In genomic region chr16:88437367-88437964, GRCh38 we compare ENCODE assay signal across 9 cellular contexts. TPM values are rescaled to one million over a fixed set of nuclear protein-coding genes. Genes with fewer than 3 reads are reported as not detected.
DNase-seq lines count a peak whose midpoint lies in the region; ATAC-seq and TF ChIP-seq lines count a peak whose summit lies in the region.
"Had no signal": no experiment of that assay in that cellular context is flagged by ENCODE, and none has a peak within 500 bp of the region (broad histone marks: within the 10 kb centered on the region; RNA-seq: fewer than 3 reads in every experiment).

No MANE protein-coding gene starts in this region.

- no peak overlapping the region for H3K56ac ChIP-seq in IMR-90 (ENCODE audit: extremely low read depth, insufficient read depth, low read length)

- no peak overlapping the region for H3K18ac ChIP-seq in IMR-90 (ENCODE audit: low read depth, low read length)

- no peak overlapping the region for H2AFZ ChIP-seq in IMR-90 (replicated peaks; ENCODE audit: low read length, poor library complexity)

- no peak overlapping the region for H2BK20ac ChIP-seq in IMR-90 (ENCODE audit: low read depth, low read length)

- dilution Hi-C loops in IMR-90 (cut with HindIII; ENCODE audit: low sequenced_read_pairs, unreplicated experiment): no loop called here

- H3K27me3 Mint-ChIP-seq in CD4-positive, alpha-beta T cell: no peaks in the 10 kb centered on the region

- H3K4me3 ChIP-seq in IMR-90 (ENCODE audit: insufficient read depth, low read depth, low read length) (no peak overlapping the region), brain microvascular endothelial cell (ENCODE audit: low read depth, low read length) (no peak overlapping the region)

- H3K4me3 Mint-ChIP-seq in CD4-positive, alpha-beta T cell: no peak overlapping the region

- ATAC-seq in CD4-positive, alpha-beta T cell (ENCODE audit: poor library complexity): peak; percentile 76
- no peak for ATAC-seq in IMR-90 (ENCODE audit: low read depth)
- peak; percentile 60 for ATAC-seq in left lobe of liver
- ATAC-seq in GM18868 (IDR thresholded peaks at IDR 0.05; ENCODE audit: unreplicated experiment): no peak

- H3K23ac ChIP-seq in IMR-90 (ENCODE audit: low read depth, low read length): no peak overlapping the region

- in situ Hi-C loops in IMR-90 (cut with MboI; ENCODE audit: low sequenced_read_pairs) (no loop called here), brain microvascular endothelial cell (cut with HindIII; ENCODE audit: low pct_ligation_motif_present, low sequenced_read_pairs) (loop anchor here (25.0 kb wide), 1 partner anchor 100 kb away; no protein-coding TSS in a partner anchor)

- no peak overlapping the region for H3K27ac Mint-ChIP-seq in CD4-positive, alpha-beta T cell

- no peaks in the 10 kb centered on the region for H3K9me3 ChIP-seq in CD4-positive, alpha-beta T cell (ENCODE audit: control insufficient read depth, low read length)
- no peaks in the 10 kb centered on the region for H3K9me3 ChIP-seq in IMR-90 (ENCODE audit: control insufficient read depth, insufficient read depth, low read length)

- H3K36me3 Mint-ChIP-seq in CD4-positive, alpha-beta T cell (ENCODE audit: low read depth): no peaks in the 10 kb centered on the region

- no peak overlapping the region for H3K4ac ChIP-seq in IMR-90 (ENCODE audit: low read depth, low read length)

- peak; percentile 64 for TF ChIP-seq RAD21 in IMR-90 (IDR thresholded peaks at IDR 0.05; ENCODE audit: low read length)

- TF ChIP-seq POLR2A in IMR-90 (IDR thresholded peaks at IDR 0.05; ENCODE audit: low read depth, low read length): no peak

- H2BK120ac ChIP-seq in IMR-90 (ENCODE audit: low read depth, low read length): no peak overlapping the region

- peaks cover 4% of the 10 kb centered on the region for H3K4me1 ChIP-seq in IMR-90 (ENCODE audit: control insufficient read depth, insufficient read depth, low read length)

- H3K14ac ChIP-seq in IMR-90 (replicated peaks; ENCODE audit: low read depth, low read length): no peak overlapping the region

- CTCF ChIA-PET in CD4-positive, alpha-beta T cell (lab: Charles Lee): interaction anchor here (1.0 to 1.2 kb wide), 2 partner anchors 38 to 659 kb away, joined by 3 read pairs; no protein-coding TSS in a partner anchor
- CTCF ChIA-PET in IMR-90 (lab: Yijun Ruan, JAX): no interaction called here

- H4K20me1 ChIP-seq in IMR-90 (ENCODE audit: insufficient read depth, low read length): peaks cover 40% of the 10 kb centered on the region

- H2AK5ac ChIP-seq in IMR-90 (ENCODE audit: low read depth, low read length): no peak overlapping the region

- H3K36me3 ChIP-seq in IMR-90 (ENCODE audit: control insufficient read depth, insufficient read depth, low read length) (peaks cover 57% of the 10 kb centered on the region; the same call in 1 of the 2 replicates), brain microvascular endothelial cell (replicated peaks) (peaks cover 4% of the 10 kb centered on the region)

- POLR2A ChIA-PET in CD4-positive, alpha-beta T cell (lab: Charles Lee): no interaction called here
- POLR2A ChIA-PET in IMR-90 (lab: Charles Lee; ENCODE audit: unreplicated experiment): no interaction called here

- no peak overlapping the region for H3K9ac ChIP-seq in IMR-90 (ENCODE audit: low read depth, low read length)

- no peak overlapping the region for H3K27ac ChIP-seq in CD4-positive, alpha-beta T cell (ENCODE audit: low read depth, low read length)
- H3K27ac ChIP-seq in IMR-90 (ENCODE audit: insufficient read depth, low read length): no peak overlapping the region
- no peak overlapping the region for H3K27ac ChIP-seq in VCaP
- H3K27ac ChIP-seq in brain microvascular endothelial cell: no peak overlapping the region
- H3K27ac ChIP-seq: HL-60 had no signal

- no peaks in the 10 kb centered on the region for H3K4me1 Mint-ChIP-seq in CD4-positive, alpha-beta T cell (ENCODE audit: low read depth)

- H2BK15ac ChIP-seq in IMR-90 (ENCODE audit: low read depth, low read length): no peak overlapping the region

- H4K8ac ChIP-seq in IMR-90 (ENCODE audit: low read depth in 2 of 2, low read length in 2 of 2): no peak overlapping the region

- H2AK9ac ChIP-seq in IMR-90 (replicated peaks; ENCODE audit: low read depth, low read length, poor library complexity): peak overlapping the region; percentile 63

- H4K91ac ChIP-seq in IMR-90 (ENCODE audit: insufficient read depth, low read depth, low read length): no peak overlapping the region

- H3K79me1 ChIP-seq in IMR-90 (ENCODE audit: low read depth in 1 of 2, low read length in 2 of 2): peaks cover 4 to 33% of the 10 kb centered on the region in 2 experiments; a peak in 3 of 4 replicates

- no peak overlapping the region for H2BK5ac ChIP-seq in IMR-90 (ENCODE audit: low read depth, low read length, poor library complexity, severe bottlenecking)

- no peaks in the 10 kb centered on the region for H3K9me3 Mint-ChIP-seq in CD4-positive, alpha-beta T cell

- H3K4me2 ChIP-seq in IMR-90 (ENCODE audit: low read depth, low read length): no peak overlapping the region

- peak; percentile 71 for TF ChIP-seq CTCF in CD4-positive, alpha-beta T cell (IDR thresholded peaks at IDR 0.05)
- peak; percentile 54 for TF ChIP-seq CTCF in IMR-90 (conservative IDR thresholded peaks at IDR 0.05; ENCODE audit: low read depth, low read length)
- TF ChIP-seq CTCF in VCaP (conservative IDR thresholded peaks at IDR 0.05): peak; percentile 72
- TF ChIP-seq CTCF in brain microvascular endothelial cell (IDR thresholded peaks at IDR 0.05; ENCODE audit: low read depth, low read length, missing control alignments): peak; percentile 74

- WGBS in IMR-90 (ENCODE audit: extremely low coverage in 2 of 2, insufficient read length in 1 of 2), 2 experiments: 77% methylated on average over 34 of the region's 55 CpGs; no CpG with 5 or more reads in 1 of the 2 experiments

- no peaks in the 10 kb centered on the region for H3K27me3 ChIP-seq in CD4-positive, alpha-beta T cell (ENCODE audit: control insufficient read depth, insufficient read depth, low read length)
- H3K27me3 ChIP-seq in IMR-90 (ENCODE audit: control insufficient read depth, insufficient read depth, low read length) (no peaks in the 10 kb centered on the region), brain microvascular endothelial cell (replicated peaks) (no peaks in the 10 kb centered on the region)

- peak; percentile 49 to 72 (median 56) for DNase-seq in CD4-positive, alpha-beta T cell
- peak; percentile 27 for DNase-seq in IMR-90
- DNase-seq in brain microvascular endothelial cell: no peak
- DNase-seq in left lobe of liver (ENCODE audit: low spot score): no peak
- DNase-seq in stimulated activated CD8-positive, alpha-beta memory T cell treated with anti-CD3 and anti-CD28 coated beads, Interleukin-7, amount 100 ng/mL, for 4 hours (ENCODE audit: low read depth in 2 of 2): peak; percentile 33 to 50
- DNase-seq in NCI-H187 treated with DMSO at 0.1 percent for 48 hours (lab: John Stamatoyannopoulos, UW): no peak

- H3K9me1 ChIP-seq in IMR-90 (ENCODE audit: insufficient read depth, low read length): peaks cover 2% of the 10 kb centered on the region; the same call in 1 of the 2 replicates

- intact Hi-C loops in CD4-positive, alpha-beta T cell (cut with DNase I, micrococcal nuclease): loop anchor here (5.0 kb wide), 1 partner anchor 660 kb away; no protein-coding TSS in a partner anchor
- intact Hi-C loops in IMR-90 (cut with micrococcal nuclease): no loop called here

- H4K5ac ChIP-seq in IMR-90 (ENCODE audit: low read depth, low read length): 0 out of 2 replicates have a peak overlapping the region, but pooled peaks have one; percentile 12

- no TSS peak for BruUV-seq in IMR-90 (replicated peaks; lab: Mats Ljungman, UMichigan)

TF ChIP-seq in IMR-90, 13 proteins besides CTCF, POLR2A, EP300 and RAD21:
- TF ChIP-seq SMC3 (IDR thresholded peaks at IDR 0.05; ENCODE audit: low read depth, low read length): peak; percentile 44
- TF ChIP-seq MXI1 (IDR thresholded peaks at IDR 0.05; ENCODE audit: borderline replicate concordance, low read depth, low read length): no peak
- TF ChIP-seq NFE2L2 (IDR thresholded peaks at IDR 0.05; ENCODE audit: low read depth, low read length): no peak
- no peak for TF ChIP-seq RFX5 (IDR thresholded peaks at IDR 0.05; ENCODE audit: low read depth, low read length)
- TF ChIP-seq CHD1 (IDR thresholded peaks at IDR 0.05; ENCODE audit: low read depth, low read length): no peak

RNA-seq across cellular contexts. Expression of gene ZFPM1, which starts 15.6 kb away (rescaled TPM):
- 10 to 100 TPM; 22.8 to 24.2 TPM for total RNA-seq in CD4-positive, alpha-beta T cell
- 0.28 and 0.36 TPM in 2 replicates for total RNA-seq in IMR-90 (2012; rRNA removed)
- 1.1 and 1.8 TPM in 2 replicates for polyA plus RNA-seq in IMR-90 (2012; rRNA removed)
- 1.2 and 2.4 TPM in 2 replicates for polyA plus RNA-seq in IMR-90 (2012; cell fraction: cytosol; rRNA removed)
- polyA plus RNA-seq in IMR-90 (2012; cell fraction: nucleus; rRNA removed; ENCODE audit: low replicate concordance): 4.0 and 9.2 TPM in 2 replicates
- total RNA-seq in left lobe of liver: 14.6 TPM

RNA-seq across cellular contexts. Expression of gene ZNF469, which starts 54.7 kb away (rescaled TPM):
- total RNA-seq in CD4-positive, alpha-beta T cell: under 1 TPM; 0.74 to 0.75 TPM
- total RNA-seq in IMR-90 (2012; rRNA removed) (1.1 and 1.4 TPM in 2 replicates), left lobe of liver (0.38 TPM)
- polyA plus RNA-seq in IMR-90 (2012; rRNA removed): 13.3 and 16.4 TPM in 2 replicates
- 5.1 and 8.8 TPM in 2 replicates for polyA plus RNA-seq in IMR-90 (2012; cell fraction: cytosol; rRNA removed)
- 32.3 and 70.4 TPM in 2 replicates for polyA plus RNA-seq in IMR-90 (2012; cell fraction: nucleus; rRNA removed; ENCODE audit: low replicate concordance)

Comparison
In these comparisons a context has a peak if more than half of its experiments do, and no peak if none do; other contexts are left out.
1. ATAC-seq: peak in CD4-positive, alpha-beta T cell (single experiment) and left lobe of liver (single experiment); none in IMR-90 (single experiment) and GM18868 (single experiment).
2. DNase-seq: peak in CD4-positive, alpha-beta T cell (10 of 10), IMR-90 (single experiment) and stimulated activated CD8-positive, alpha-beta memory T cell treated with anti-CD3 and anti-CD28 coated beads, Interleukin-7, amount 100 ng/mL, for 4 hours (2 of 2); none in brain microvascular endothelial cell (single experiment), left lobe of liver (single experiment) and NCI-H187 treated with DMSO at 0.1 percent for 48 hours (single experiment).
3. RNA of gene ZFPM1, which starts 15.6 kb away (total RNA-seq): 22.8 to 24.2 TPM in CD4-positive, alpha-beta T cell and 14.6 TPM in left lobe of liver (single experiment); 0.28 to 0.36 TPM in IMR-90; every median in the first group is over 10 times any median in the second.
4. Peak in every context shown above with its lines, with median percentiles within 50 percentile points of each other: CTCF ChIP-seq.